Comparison of ENCODE assay signal across 15 cellular contexts in the genomic region with DNA sequence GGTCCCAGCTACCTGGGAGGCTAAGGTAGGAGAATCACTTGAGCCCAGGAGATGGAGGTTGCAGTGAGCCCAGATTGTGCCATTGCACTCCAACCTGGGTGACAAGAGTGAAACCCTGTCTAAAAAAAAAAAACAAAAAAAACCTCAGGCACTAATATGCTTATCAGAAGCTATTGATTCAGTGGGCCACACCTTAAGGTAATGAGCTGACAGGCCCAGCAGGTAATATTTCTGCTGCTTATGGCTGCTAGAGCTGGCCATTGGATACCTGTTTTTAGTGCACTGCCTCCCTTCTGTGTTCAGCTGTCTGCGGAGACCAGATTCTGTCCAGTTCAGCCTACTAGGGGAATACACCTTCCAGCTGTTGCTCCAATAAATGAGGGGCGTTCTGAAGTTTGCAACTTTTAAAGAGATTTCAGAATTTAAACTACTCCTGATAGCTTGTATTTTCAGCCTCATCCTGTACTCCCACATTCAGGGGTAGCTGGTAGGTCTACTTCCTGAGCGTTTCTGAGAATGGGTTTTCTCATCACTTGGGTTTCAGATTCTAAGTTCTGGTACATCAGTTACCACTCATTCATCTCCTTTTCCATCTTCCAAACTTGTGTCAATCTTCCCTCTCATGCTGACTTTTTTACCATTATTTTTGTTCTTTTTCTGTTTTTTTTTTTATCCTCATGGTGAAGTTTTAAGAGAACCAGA.
"Had no signal": no experiment of that assay in that cellular context is flagged by ENCODE, and none has a peak within 500 bp of the region (broad histone marks: within the 10 kb centered on the region; RNA-seq: fewer than 3 reads in every experiment).

No MANE protein-coding gene starts in this region.

- H2AFZ ChIP-seq: neural progenitor cell had no signal

- DNase-seq: activated CD4-positive, CD25-positive, alpha-beta regulatory T cell; activated gamma-delta T cell; adrenal gland; dorsolateral prefrontal cortex; gastrocnemius medialis; heart left ventricle; pancreas; SIG-M5; sigmoid colon; stimulated activated CD4-positive, alpha-beta T cell treated with anti-CD3 and anti-CD28 coated beads, Interleukin-1b, Interleukin-23, amount 100 ng/mL, for 48 hours; substantia nigra had no signal

- H3K4me3 Mint-ChIP-seq: mesothelial cell of epicardium, neural progenitor cell had no signal

- H3K36me3 ChIP-seq: neural progenitor cell, pancreas had no signal

- H3K9me3 ChIP-seq: adrenal gland, gastrocnemius medialis, heart left ventricle, pancreas, sigmoid colon, tibial nerve had no signal

- H3K4me1 Mint-ChIP-seq: mesothelial cell of epicardium, neural progenitor cell had no signal

- ATAC-seq: gastrocnemius medialis, heart left ventricle had no signal

- H3K27me3 ChIP-seq: adrenal gland, dorsolateral prefrontal cortex, gastrocnemius medialis, heart left ventricle, neural progenitor cell, pancreas, sigmoid colon, tibial nerve had no signal

- H3K27ac ChIP-seq: adrenal gland, dorsolateral prefrontal cortex, gastrocnemius medialis, heart left ventricle, neural progenitor cell, pancreas, sigmoid colon, tibial nerve had no signal

- H3K4me2 ChIP-seq: neural progenitor cell had no signal

- H3K4me3 ChIP-seq: adrenal gland, dorsolateral prefrontal cortex, gastrocnemius medialis, heart left ventricle, lung, neural progenitor cell, pancreas, sigmoid colon, tibial nerve had no signal

- H3K27ac Mint-ChIP-seq: mesothelial cell of epicardium, neural progenitor cell had no signal

- H3K4me1 ChIP-seq: adrenal gland, gastrocnemius medialis, heart left ventricle, neural progenitor cell, pancreas, sigmoid colon, tibial nerve had no signal

- H3K9me3 Mint-ChIP-seq: mesothelial cell of epicardium, neural progenitor cell had no signal

- H3K9ac ChIP-seq: neural progenitor cell had no signal
